ENCODE assay signal across 1 cellular context in the genomic region with DNA sequence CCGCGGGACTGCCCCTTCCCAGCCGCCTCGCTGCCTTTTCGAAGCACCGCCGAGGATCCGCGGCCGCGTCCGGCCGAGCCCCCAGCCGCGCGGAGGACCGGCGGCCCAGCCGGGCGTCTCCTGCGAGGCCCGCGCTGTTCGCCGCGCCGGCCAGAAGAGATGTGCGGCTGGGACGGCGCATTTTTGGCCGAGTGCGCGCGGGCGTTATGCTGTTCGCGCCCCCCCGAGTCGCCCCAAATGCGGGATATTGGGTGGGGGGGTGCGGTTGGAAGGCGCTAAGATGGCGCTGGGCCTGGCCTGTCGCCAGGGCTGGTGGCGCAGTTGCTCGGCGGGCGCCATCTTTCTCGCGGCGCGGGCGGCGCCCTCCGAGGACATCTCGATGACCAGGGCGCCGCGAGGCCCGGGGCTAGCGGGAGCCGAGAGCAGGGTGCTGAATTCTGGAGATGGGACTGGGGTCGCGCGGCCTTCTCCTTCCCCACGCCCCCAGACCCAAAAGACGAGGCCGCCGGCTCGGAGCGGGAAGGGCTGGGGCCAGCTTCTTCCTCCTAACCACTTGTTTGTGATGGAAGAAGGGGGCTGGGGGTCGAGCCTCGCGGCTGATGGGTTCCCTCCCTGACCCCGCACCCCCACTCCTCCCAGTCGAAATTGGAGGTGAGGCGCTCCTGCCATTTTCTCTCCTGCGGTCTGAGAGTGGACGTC.
A peak's percentile ranks its signal among the peaks of the same experiment; 100 is the strongest.
TF ChIP-seq lines count a peak whose summit lies in the region.

No MANE protein-coding gene starts in this region.

TF ChIP-seq in K562, 482 proteins besides CTCF, POLR2A, EP300 and RAD21 (continues in another document):
- TF ChIP-seq ZNF707 (CRISPR knock-in tag; conservative IDR thresholded peaks at IDR 0.05) (no peak), BRD4 (IDR thresholded peaks at IDR 0.05) (peak; percentile 100), ZNF239 (CRISPR knock-in tag; IDR thresholded peaks at IDR 0.05) (no peak), ZNF668 (CRISPR knock-in tag; IDR thresholded peaks at IDR 0.05) (no peak), SREBF2 (CRISPR knock-in tag; IDR thresholded peaks at IDR 0.05) (0 out of 2 replicates have a peak, but pooled peaks have one; percentile 93), PCBP1 (IDR thresholded peaks at IDR 0.05; ENCODE audit: low read depth, low read length, poor library complexity, severe bottlenecking) (no peak), TAF9B (IDR thresholded peaks at IDR 0.05; ENCODE audit: partially characterized antibody) (peak; percentile 79), RBM39 (optimal IDR thresholded peaks at IDR 0.05; ENCODE audit: low read depth, low read length) (no peak), MEF2A (IDR thresholded peaks at IDR 0.05; ENCODE audit: control insufficient read depth, low read depth, low read length) (no peak), PRPF4 (IDR thresholded peaks at IDR 0.05; ENCODE audit: insufficient read depth, low read depth, low read length, poor library complexity, severe bottlenecking) (peak; percentile 94), FIP1L1 (IDR thresholded peaks at IDR 0.05; ENCODE audit: low read depth, low read length, poor library complexity, severe bottlenecking) (peak; percentile 98), SMARCA4 (IDR thresholded peaks at IDR 0.05) (0 out of 2 replicates have a peak, but pooled peaks have one; percentile 30), NEUROD1 (IDR thresholded peaks at IDR 0.05; ENCODE audit: borderline replicate concordance, low read depth, low read length, partially characterized antibody) (peak; percentile 61), LEF1 (IDR thresholded peaks at IDR 0.05) (no peak), ZNF174 (CRISPR knock-in tag; IDR thresholded peaks at IDR 0.05) (no peak), ZKSCAN3 (CRISPR knock-in tag; IDR thresholded peaks at IDR 0.05) (no peak), LCOR (CRISPR knock-in tag; IDR thresholded peaks at IDR 0.05) (peak; percentile 46; the same call in 1 of the 2 replicates)
- TF ChIP-seq, protein P1, sequence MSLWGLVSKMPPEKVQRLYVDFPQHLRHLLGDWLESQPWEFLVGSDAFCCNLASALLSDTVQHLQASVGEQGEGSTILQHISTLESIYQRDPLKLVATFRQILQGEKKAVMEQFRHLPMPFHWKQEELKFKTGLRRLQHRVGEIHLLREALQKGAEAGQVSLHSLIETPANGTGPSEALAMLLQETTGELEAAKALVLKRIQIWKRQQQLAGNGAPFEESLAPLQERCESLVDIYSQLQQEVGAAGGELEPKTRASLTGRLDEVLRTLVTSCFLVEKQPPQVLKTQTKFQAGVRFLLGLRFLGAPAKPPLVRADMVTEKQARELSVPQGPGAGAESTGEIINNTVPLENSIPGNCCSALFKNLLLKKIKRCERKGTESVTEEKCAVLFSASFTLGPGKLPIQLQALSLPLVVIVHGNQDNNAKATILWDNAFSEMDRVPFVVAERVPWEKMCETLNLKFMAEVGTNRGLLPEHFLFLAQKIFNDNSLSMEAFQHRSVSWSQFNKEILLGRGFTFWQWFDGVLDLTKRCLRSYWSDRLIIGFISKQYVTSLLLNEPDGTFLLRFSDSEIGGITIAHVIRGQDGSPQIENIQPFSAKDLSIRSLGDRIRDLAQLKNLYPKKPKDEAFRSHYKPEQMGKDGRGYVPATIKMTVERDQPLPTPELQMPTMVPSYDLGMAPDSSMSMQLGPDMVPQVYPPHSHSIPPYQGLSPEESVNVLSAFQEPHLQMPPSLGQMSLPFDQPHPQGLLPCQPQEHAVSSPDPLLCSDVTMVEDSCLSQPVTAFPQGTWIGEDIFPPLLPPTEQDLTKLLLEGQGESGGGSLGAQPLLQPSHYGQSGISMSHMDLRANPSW (CRISPR knock-in tag; IDR thresholded peaks at IDR 0.05): peak; percentile 72; the same call in 1 of the 2 replicates
- TF ChIP-seq, protein P2, sequence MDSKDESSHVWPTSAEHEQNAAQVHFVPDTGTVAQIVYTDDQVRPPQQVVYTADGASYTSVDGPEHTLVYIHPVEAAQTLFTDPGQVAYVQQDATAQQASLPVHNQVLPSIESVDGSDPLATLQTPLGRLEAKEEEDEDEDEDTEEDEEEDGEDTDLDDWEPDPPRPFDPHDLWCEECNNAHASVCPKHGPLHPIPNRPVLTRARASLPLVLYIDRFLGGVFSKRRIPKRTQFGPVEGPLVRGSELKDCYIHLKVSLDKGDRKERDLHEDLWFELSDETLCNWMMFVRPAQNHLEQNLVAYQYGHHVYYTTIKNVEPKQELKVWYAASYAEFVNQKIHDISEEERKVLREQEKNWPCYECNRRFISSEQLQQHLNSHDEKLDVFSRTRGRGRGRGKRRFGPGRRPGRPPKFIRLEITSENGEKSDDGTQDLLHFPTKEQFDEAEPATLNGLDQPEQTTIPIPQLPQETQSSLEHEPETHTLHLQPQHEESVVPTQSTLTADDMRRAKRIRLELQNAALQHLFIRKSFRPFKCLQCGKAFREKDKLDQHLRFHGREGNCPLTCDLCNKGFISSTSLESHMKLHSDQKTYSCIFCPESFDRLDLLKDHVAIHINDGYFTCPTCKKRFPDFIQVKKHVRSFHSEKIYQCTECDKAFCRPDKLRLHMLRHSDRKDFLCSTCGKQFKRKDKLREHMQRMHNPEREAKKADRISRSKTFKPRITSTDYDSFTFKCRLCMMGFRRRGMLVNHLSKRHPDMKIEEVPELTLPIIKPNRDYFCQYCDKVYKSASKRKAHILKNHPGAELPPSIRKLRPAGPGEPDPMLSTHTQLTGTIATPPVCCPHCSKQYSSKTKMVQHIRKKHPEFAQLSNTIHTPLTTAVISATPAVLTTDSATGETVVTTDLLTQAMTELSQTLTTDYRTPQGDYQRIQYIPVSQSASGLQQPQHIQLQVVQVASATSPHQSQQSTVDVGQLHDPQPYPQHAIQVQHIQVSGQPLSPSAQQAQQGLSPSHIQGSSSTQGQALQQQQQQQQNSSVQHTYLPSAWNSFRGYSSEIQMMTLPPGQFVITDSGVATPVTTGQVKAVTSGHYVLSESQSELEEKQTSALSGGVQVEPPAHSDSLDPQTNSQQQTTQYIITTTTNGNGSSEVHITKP (IDR thresholded peaks at IDR 0.05; ENCODE audit: partially characterized antibody): peak; percentile 5
- TF ChIP-seq, protein P3, sequence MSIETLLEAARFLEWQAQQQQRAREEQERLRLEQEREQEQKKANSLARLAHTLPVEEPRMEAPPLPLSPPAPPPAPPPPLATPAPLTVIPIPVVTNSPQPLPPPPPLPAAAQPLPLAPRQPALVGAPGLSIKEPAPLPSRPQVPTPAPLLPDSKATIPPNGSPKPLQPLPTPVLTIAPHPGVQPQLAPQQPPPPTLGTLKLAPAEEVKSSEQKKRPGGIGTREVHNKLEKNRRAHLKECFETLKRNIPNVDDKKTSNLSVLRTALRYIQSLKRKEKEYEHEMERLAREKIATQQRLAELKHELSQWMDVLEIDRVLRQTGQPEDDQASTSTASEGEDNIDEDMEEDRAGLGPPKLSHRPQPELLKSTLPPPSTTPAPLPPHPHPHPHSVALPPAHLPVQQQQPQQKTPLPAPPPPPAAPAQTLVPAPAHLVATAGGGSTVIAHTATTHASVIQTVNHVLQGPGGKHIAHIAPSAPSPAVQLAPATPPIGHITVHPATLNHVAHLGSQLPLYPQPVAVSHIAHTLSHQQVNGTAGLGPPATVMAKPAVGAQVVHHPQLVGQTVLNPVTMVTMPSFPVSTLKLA (conservative IDR thresholded peaks at IDR 0.05): no peak; a peak in 1 of 4 replicates
- TF ChIP-seq, protein P4, sequence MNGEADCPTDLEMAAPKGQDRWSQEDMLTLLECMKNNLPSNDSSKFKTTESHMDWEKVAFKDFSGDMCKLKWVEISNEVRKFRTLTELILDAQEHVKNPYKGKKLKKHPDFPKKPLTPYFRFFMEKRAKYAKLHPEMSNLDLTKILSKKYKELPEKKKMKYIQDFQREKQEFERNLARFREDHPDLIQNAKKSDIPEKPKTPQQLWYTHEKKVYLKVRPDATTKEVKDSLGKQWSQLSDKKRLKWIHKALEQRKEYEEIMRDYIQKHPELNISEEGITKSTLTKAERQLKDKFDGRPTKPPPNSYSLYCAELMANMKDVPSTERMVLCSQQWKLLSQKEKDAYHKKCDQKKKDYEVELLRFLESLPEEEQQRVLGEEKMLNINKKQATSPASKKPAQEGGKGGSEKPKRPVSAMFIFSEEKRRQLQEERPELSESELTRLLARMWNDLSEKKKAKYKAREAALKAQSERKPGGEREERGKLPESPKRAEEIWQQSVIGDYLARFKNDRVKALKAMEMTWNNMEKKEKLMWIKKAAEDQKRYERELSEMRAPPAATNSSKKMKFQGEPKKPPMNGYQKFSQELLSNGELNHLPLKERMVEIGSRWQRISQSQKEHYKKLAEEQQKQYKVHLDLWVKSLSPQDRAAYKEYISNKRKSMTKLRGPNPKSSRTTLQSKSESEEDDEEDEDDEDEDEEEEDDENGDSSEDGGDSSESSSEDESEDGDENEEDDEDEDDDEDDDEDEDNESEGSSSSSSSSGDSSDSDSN (IDR thresholded peaks at IDR 0.05; ENCODE audit: borderline replicate concordance in 1 of 2, low read depth in 2 of 2, low read length in 2 of 2): peak in 1 of 2 experiments; percentile 92
- TF ChIP-seq, protein P5, sequence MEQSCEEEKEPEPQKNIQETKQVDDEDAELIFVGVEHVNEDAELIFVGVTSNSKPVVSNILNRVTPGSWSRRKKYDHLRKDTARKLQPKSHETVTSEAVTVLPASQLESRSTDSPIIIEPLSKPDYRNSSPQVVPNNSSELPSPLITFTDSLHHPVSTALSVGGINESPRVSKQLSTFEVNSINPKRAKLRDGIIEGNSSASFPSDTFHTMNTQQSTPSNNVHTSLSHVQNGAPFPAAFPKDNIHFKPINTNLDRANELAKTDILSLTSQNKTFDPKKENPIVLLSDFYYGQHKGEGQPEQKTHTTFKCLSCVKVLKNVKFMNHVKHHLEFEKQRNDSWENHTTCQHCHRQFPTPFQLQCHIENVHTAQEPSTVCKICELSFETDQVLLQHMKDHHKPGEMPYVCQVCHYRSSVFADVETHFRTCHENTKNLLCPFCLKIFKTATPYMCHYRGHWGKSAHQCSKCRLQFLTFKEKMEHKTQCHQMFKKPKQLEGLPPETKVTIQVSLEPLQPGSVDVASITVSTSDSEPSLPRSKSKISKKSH (CRISPR knock-in tag; IDR thresholded peaks at IDR 0.05): peak; percentile 30; the same call in 1 of the 2 replicates
- TF ChIP-seq, protein P6, sequence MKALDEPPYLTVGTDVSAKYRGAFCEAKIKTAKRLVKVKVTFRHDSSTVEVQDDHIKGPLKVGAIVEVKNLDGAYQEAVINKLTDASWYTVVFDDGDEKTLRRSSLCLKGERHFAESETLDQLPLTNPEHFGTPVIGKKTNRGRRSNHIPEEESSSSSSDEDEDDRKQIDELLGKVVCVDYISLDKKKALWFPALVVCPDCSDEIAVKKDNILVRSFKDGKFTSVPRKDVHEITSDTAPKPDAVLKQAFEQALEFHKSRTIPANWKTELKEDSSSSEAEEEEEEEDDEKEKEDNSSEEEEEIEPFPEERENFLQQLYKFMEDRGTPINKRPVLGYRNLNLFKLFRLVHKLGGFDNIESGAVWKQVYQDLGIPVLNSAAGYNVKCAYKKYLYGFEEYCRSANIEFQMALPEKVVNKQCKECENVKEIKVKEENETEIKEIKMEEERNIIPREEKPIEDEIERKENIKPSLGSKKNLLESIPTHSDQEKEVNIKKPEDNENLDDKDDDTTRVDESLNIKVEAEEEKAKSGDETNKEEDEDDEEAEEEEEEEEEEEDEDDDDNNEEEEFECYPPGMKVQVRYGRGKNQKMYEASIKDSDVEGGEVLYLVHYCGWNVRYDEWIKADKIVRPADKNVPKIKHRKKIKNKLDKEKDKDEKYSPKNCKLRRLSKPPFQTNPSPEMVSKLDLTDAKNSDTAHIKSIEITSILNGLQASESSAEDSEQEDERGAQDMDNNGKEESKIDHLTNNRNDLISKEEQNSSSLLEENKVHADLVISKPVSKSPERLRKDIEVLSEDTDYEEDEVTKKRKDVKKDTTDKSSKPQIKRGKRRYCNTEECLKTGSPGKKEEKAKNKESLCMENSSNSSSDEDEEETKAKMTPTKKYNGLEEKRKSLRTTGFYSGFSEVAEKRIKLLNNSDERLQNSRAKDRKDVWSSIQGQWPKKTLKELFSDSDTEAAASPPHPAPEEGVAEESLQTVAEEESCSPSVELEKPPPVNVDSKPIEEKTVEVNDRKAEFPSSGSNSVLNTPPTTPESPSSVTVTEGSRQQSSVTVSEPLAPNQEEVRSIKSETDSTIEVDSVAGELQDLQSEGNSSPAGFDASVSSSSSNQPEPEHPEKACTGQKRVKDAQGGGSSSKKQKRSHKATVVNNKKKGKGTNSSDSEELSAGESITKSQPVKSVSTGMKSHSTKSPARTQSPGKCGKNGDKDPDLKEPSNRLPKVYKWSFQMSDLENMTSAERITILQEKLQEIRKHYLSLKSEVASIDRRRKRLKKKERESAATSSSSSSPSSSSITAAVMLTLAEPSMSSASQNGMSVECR (CRISPR knock-in tag; IDR thresholded peaks at IDR 0.05): peak; percentile 87
- TF ChIP-seq, protein P7, sequence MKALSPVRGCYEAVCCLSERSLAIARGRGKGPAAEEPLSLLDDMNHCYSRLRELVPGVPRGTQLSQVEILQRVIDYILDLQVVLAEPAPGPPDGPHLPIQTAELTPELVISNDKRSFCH (CRISPR knock-in tag; IDR thresholded peaks at IDR 0.05): no peak
- TF ChIP-seq, protein P7 (tag; IDR thresholded peaks at IDR 0.05): peak; percentile 92
- TF ChIP-seq, protein P8, sequence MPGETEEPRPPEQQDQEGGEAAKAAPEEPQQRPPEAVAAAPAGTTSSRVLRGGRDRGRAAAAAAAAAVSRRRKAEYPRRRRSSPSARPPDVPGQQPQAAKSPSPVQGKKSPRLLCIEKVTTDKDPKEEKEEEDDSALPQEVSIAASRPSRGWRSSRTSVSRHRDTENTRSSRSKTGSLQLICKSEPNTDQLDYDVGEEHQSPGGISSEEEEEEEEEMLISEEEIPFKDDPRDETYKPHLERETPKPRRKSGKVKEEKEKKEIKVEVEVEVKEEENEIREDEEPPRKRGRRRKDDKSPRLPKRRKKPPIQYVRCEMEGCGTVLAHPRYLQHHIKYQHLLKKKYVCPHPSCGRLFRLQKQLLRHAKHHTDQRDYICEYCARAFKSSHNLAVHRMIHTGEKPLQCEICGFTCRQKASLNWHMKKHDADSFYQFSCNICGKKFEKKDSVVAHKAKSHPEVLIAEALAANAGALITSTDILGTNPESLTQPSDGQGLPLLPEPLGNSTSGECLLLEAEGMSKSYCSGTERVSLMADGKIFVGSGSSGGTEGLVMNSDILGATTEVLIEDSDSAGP (CRISPR knock-in tag; IDR thresholded peaks at IDR 0.05): no peak
- TF ChIP-seq, protein P9, sequence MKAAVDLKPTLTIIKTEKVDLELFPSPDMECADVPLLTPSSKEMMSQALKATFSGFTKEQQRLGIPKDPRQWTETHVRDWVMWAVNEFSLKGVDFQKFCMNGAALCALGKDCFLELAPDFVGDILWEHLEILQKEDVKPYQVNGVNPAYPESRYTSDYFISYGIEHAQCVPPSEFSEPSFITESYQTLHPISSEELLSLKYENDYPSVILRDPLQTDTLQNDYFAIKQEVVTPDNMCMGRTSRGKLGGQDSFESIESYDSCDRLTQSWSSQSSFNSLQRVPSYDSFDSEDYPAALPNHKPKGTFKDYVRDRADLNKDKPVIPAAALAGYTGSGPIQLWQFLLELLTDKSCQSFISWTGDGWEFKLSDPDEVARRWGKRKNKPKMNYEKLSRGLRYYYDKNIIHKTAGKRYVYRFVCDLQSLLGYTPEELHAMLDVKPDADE (conservative IDR thresholded peaks at IDR 0.05; ENCODE audit: control insufficient read depth, low read depth, low read length): no peak
